In genomic region chr1:154404511-154404931, GRCh38 we compare ENCODE assay signal across 8 cellular contexts. TPM values are rescaled to one million over a fixed set of nuclear protein-coding genes. Genes with fewer than 3 reads are reported as not detected.
DNase-seq lines count a peak whose midpoint lies in the region; ATAC-seq lines count a peak whose summit lies in the region.

No MANE protein-coding gene starts in this region.

- H3K27ac ChIP-seq in ACC112 (ENCODE audit: low read depth, low read length), result peak overlapping the region; percentile 92; the same call in 1 of the 2 replicates

- H3K4me1 ChIP-seq in ACC112 (ENCODE audit: control insufficient read depth, insufficient read depth, low read length, unreplicated experiment), result peaks cover 23% of the 10 kb centered on the region

- H3K27me3 Mint-ChIP-seq in activated naive CD8-positive, alpha-beta T cell treated with anti-CD3 and anti-CD28 coated beads, Interleukin-2, amount 10 ng/mL, durations not matched to agents 7 days and 5 days, result peaks cover 24% of the 10 kb centered on the region
- H3K27me3 Mint-ChIP-seq in memory B cell, result no peaks in the 10 kb centered on the region

- peaks cover 54% of the 10 kb centered on the region for H3K4me1 Mint-ChIP-seq in activated naive CD8-positive, alpha-beta T cell treated with anti-CD3 and anti-CD28 coated beads, Interleukin-2, amount 10 ng/mL, durations not matched to agents 7 days and 5 days
- H3K4me1 Mint-ChIP-seq in memory B cell, result peaks cover 40% of the 10 kb centered on the region

- peak; percentile 1 for ATAC-seq in HG02970 (IDR thresholded peaks at IDR 0.05; ENCODE audit: low FRiP score, unreplicated experiment)
- ATAC-seq in activated naive CD8-positive, alpha-beta T cell treated with anti-CD3 and anti-CD28 coated beads, Interleukin-2, amount 10 ng/mL, durations not matched to agents 7 days and 5 days (ENCODE audit: low read depth), result no peak
- no peak for ATAC-seq in memory B cell (ENCODE audit: low read depth)
- no peak for ATAC-seq in HG03457 (IDR thresholded peaks at IDR 0.05; ENCODE audit: unreplicated experiment)
- no peak for ATAC-seq in GM19452 (IDR thresholded peaks at IDR 0.05; ENCODE audit: unreplicated experiment)

- DNase-seq in activated naive CD8-positive, alpha-beta T cell treated with anti-CD3 and anti-CD28 coated beads, Interleukin-2, amount 10 ng/mL, durations not matched to agents 7 days and 5 days, result no peak
- no peak for DNase-seq in memory B cell (ENCODE audit: low spot score in 2 of 2)
- no peak for DNase-seq in activated gamma-delta T cell treated with Interleukin-2 at 50 U/mL for 16 hours
- no peak for DNase-seq in SK-N-DZ (ENCODE audit: low spot score)

- peak overlapping the region; percentile 65 for H3K4me3 Mint-ChIP-seq in activated naive CD8-positive, alpha-beta T cell treated with anti-CD3 and anti-CD28 coated beads, Interleukin-2, amount 10 ng/mL, durations not matched to agents 7 days and 5 days
- peak overlapping the region; percentile 89 for H3K4me3 Mint-ChIP-seq in memory B cell

- H3K27me3 ChIP-seq in ACC112 (ENCODE audit: insufficient read depth, low read length), result no peaks in the 10 kb centered on the region

- H3K4me3 ChIP-seq in ACC112 (ENCODE audit: low read depth, low read length), result peak overlapping the region; percentile 94

- POLR2A ChIA-PET in activated naive CD8-positive, alpha-beta T cell treated with anti-CD3 and anti-CD28 coated beads, Interleukin-2, amount 10 ng/mL, durations not matched to agents 7 days and 5 days (lab: Charles Lee), result interaction anchor here (1.0 to 2.0 kb wide), 2 partner anchors 18 to 223 kb away, joined by 7 to 11 read pairs; no protein-coding TSS in a partner anchor

- H3K36me3 Mint-ChIP-seq in activated naive CD8-positive, alpha-beta T cell treated with anti-CD3 and anti-CD28 coated beads, Interleukin-2, amount 10 ng/mL, durations not matched to agents 7 days and 5 days, result no peaks in the 10 kb centered on the region
- no peaks in the 10 kb centered on the region for H3K36me3 Mint-ChIP-seq in memory B cell

- H3K9me3 Mint-ChIP-seq in activated naive CD8-positive, alpha-beta T cell treated with anti-CD3 and anti-CD28 coated beads, Interleukin-2, amount 10 ng/mL, durations not matched to agents 7 days and 5 days, result no peaks in the 10 kb centered on the region
- no peaks in the 10 kb centered on the region for H3K9me3 Mint-ChIP-seq in memory B cell

- H3K27ac Mint-ChIP-seq in activated naive CD8-positive, alpha-beta T cell treated with anti-CD3 and anti-CD28 coated beads, Interleukin-2, amount 10 ng/mL, durations not matched to agents 7 days and 5 days, result no peak overlapping the region
- peak overlapping the region; percentile 65 for H3K27ac Mint-ChIP-seq in memory B cell

- peaks cover 27% of the 10 kb centered on the region for H3K79me2 ChIP-seq in ACC112 (ENCODE audit: control insufficient read depth, insufficient read depth, low read length, unreplicated experiment)

- H3K36me3 ChIP-seq in ACC112 (ENCODE audit: insufficient read depth, low read length), result no peaks in the 10 kb centered on the region

- peak overlapping the region; percentile 43 for H2AFZ ChIP-seq in ACC112 (ENCODE audit: low read length, unreplicated experiment)

RNA-seq across cellular contexts. Expression of gene IL6R, which starts 0.6 kb away (rescaled TPM):
- 1 to 10 TPM; 4.6 to 6.3 TPM for total RNA-seq in activated naive CD8-positive, alpha-beta T cell treated with anti-CD3 and anti-CD28 coated beads, Interleukin-2, amount 10 ng/mL, durations not matched to agents 7 days and 5 days
- polyA plus RNA-seq in SK-N-DZ (2014; cell fraction: cytosol; rRNA removed), result not detected in 2 replicates
- not detected in 2 replicates for polyA plus RNA-seq in SK-N-DZ (2014; cell fraction: nucleus; rRNA removed)
